ENCODE assay signal across 9 cellular contexts in genomic region chr9:137028281-137029057, GRCh38. TPM values are rescaled to one million over a fixed set of nuclear protein-coding genes. Genes with fewer than 3 reads are reported as not detected.
A peak's percentile ranks its signal among the peaks of the same experiment; 100 is the strongest.
DNase-seq lines count a peak whose midpoint lies in the region; ATAC-seq, FAIRE-seq and TF ChIP-seq lines count a peak whose summit lies in the region.
"Had no signal": no experiment of that assay in that cellular context is flagged by ENCODE, and none has a peak within 500 bp of the region (broad histone marks: within the 10 kb centered on the region; RNA-seq: fewer than 3 reads in every experiment).

No MANE protein-coding gene starts in this region.

- POLR2A ChIA-PET in CD4-positive, alpha-beta memory T cell (lab: Charles Lee; ENCODE audit: partially characterized antibody): interaction anchor here (0.6 to 8.2 kb wide), 20 partner anchors 17 to 302 kb away, joined by 3 to 52 read pairs (median 5); partner anchors contain the start of genes AJM1, C8G, CLIC3 and FBXW5
- POLR2A ChIA-PET in HepG2 (lab: Yijun Ruan, JAX): interaction anchor here (1.0 to 1.6 kb wide), 6 partner anchors 27 to 79 kb away, joined by 3 to 6 read pairs (median 4); partner anchors contain the start of genes CLIC3 and SAPCD2

- peak overlapping the region; percentile 71 to 78 for H3K9ac ChIP-seq in colonic mucosa (ENCODE audit: low read depth in 2 of 2, low read length in 2 of 2)
- H3K9ac ChIP-seq in HepG2 (ENCODE audit: insufficient read depth, low read depth, low read length): peak overlapping the region; percentile 57; the same call in 1 of the 2 replicates

- peaks cover 18 to 55% (median 37%) of the 10 kb centered on the region in 4 donors for H3K4me1 Mint-ChIP-seq in CD4-positive, alpha-beta memory T cell

- H3K9me3 ChIP-seq in CD4-positive, alpha-beta memory T cell (ENCODE audit: control insufficient read depth in 1 of 2, low read length in 2 of 2): no peaks in the 10 kb centered on the region
- no peaks in the 10 kb centered on the region for H3K9me3 ChIP-seq in colonic mucosa
- no peaks in the 10 kb centered on the region for H3K9me3 ChIP-seq in HepG2 (ENCODE audit: low read length)

- no peaks in the 10 kb centered on the region for H3K27me3 ChIP-seq in CD4-positive, alpha-beta memory T cell (ENCODE audit: insufficient read depth, low read length)
- no peaks in the 10 kb centered on the region for H3K27me3 ChIP-seq in colonic mucosa
- H3K27me3 ChIP-seq in HepG2 (ENCODE audit: control insufficient read depth in 1 of 2, insufficient read depth in 2 of 2, low read length in 2 of 2): peaks cover 0 to 19% of the 10 kb centered on the region in 2 experiments; a peak in 2 of 5 replicates

- no peak for FAIRE-seq in HepG2 (lab: Jason Lieb, UNC)

- no peaks in the 10 kb centered on the region for H4K20me1 ChIP-seq in HepG2 (ENCODE audit: insufficient read depth, low read length)

- no TSS peak for BruUV-seq in HepG2 (replicated peaks; lab: Mats Ljungman, UMichigan)

- 0% methylated on average over 4 of the region's 95 CpGs for WGBS in HepG2 (ENCODE audit: low lambda C conversion rate)

- peaks cover 0 to 6% of the 10 kb centered on the region in 2 donors for H3K36me3 Mint-ChIP-seq in CD4-positive, alpha-beta memory T cell

- no peak for TF ChIP-seq POLR2A in HepG2 (IDR thresholded peaks at IDR 0.05; ENCODE audit: insufficient read depth in 1 of 2, low read depth in 2 of 2, low read length in 2 of 2)

- no peaks in the 10 kb centered on the region for H3K9me3 Mint-ChIP-seq in CD4-positive, alpha-beta memory T cell

- H2AFZ ChIP-seq in HepG2 (ENCODE audit: low read length): no peak overlapping the region

- no peak for TF ChIP-seq RAD21 in HepG2 (CRISPR knock-in tag; IDR thresholded peaks at IDR 0.05)

- H3K4me3 Mint-ChIP-seq in CD4-positive, alpha-beta memory T cell: peak overlapping the region; percentile 87 to 96 (median 90)

- intact Hi-C loops in CD4-positive, alpha-beta memory T cell (cut with micrococcal nuclease): loop anchor here (1.0 to 10.0 kb wide), 5 partner anchors 36 to 84 kb away; partner anchors contain the start of genes FBXW5, PAXX and PTGDS
- intact Hi-C loops in colonic mucosa (cut with DNase I) (loop anchor here (2.0 kb wide), 1 partner anchor 84 kb away; the partner anchor contains the start of genes C8G and FBXW5), HepG2 (cut with micrococcal nuclease; ENCODE audit: unreplicated experiment) (no loop called here)

- no peaks in the 10 kb centered on the region for H3K36me3 ChIP-seq in CD4-positive, alpha-beta memory T cell (ENCODE audit: insufficient read depth, low read length)
- H3K36me3 ChIP-seq in colonic mucosa (no peaks in the 10 kb centered on the region), HepG2 (replicated peaks in 1 of 2; ENCODE audit: control insufficient read depth in 1 of 2, insufficient read depth in 2 of 2, low read length in 2 of 2) (no peaks in the 10 kb centered on the region)

- H3K27me3 Mint-ChIP-seq in CD4-positive, alpha-beta memory T cell: no peaks in the 10 kb centered on the region

- TF ChIP-seq CTCF in colonic mucosa (IDR thresholded peaks at IDR 0.05) (peak; percentile 25), HepG2 (CRISPR knock-in tag; IDR thresholded peaks at IDR 0.05) (peak; percentile 59)

- CTCF ChIA-PET in CD4-positive, alpha-beta memory T cell (lab: Charles Lee; ENCODE audit: partially characterized antibody): interaction anchor here (0.7 to 4.4 kb wide), 37 partner anchors 8 to 262 kb away, joined by 3 to 51 read pairs (median 8); partner anchors contain the start of genes AJM1, C8G, CLIC3 and LCNL1
- CTCF ChIA-PET in HepG2 (lab: Yijun Ruan, JAX; ENCODE audit: low intra/inter-chr PET ratio, low total read pairs): interaction anchor here (1.1 to 1.4 kb wide), 3 partner anchors 27 to 80 kb away, joined by 3 to 4 read pairs (median 4); no protein-coding TSS in a partner anchor

- H3K4me2 ChIP-seq in HepG2 (ENCODE audit: low read depth, low read length): peak overlapping the region; percentile 95

- H3K4me1 ChIP-seq in CD4-positive, alpha-beta memory T cell (ENCODE audit: insufficient read depth, low read length): peaks cover 73% of the 10 kb centered on the region
- H3K4me1 ChIP-seq in colonic mucosa (peaks cover 24% of the 10 kb centered on the region), HepG2 (ENCODE audit: insufficient read depth, low read length) (peaks cover 85% of the 10 kb centered on the region)

- H3K4me3 ChIP-seq in CD4-positive, alpha-beta memory T cell (ENCODE audit: low read length in 2 of 2): peak overlapping the region; percentile 65 to 75
- H3K4me3 ChIP-seq in colonic mucosa (peak overlapping the region; percentile 52), HepG2 (replicated peaks in 1 of 3; ENCODE audit: insufficient read depth in 1 of 3, low read depth in 2 of 3, low read length in 3 of 3) (peak overlapping the region; percentile 35 to 78 (median 46))

- no peak for TF ChIP-seq EP300 in HepG2 (IDR thresholded peaks at IDR 0.05; ENCODE audit: low read depth in 2 of 2, low read length in 2 of 2)
- TF ChIP-seq EP300 in HepG2 (CRISPR knock-in tag; IDR thresholded peaks at IDR 0.05; ENCODE audit: borderline replicate concordance): no peak

- peak overlapping the region; percentile 68 for H3K27ac ChIP-seq in CD4-positive, alpha-beta memory T cell (ENCODE audit: low read depth, low read length)
- peak overlapping the region; percentile 46 for H3K27ac ChIP-seq in colonic mucosa
- H3K27ac ChIP-seq in HepG2 (ENCODE audit: extremely low read length, insufficient read depth, low read length): no peak overlapping the region

- no peaks in the 10 kb centered on the region for H3K79me2 ChIP-seq in HepG2 (ENCODE audit: insufficient read depth, low read length)

- peak; percentile 64 to 76 (median 70) for DNase-seq in CD4-positive, alpha-beta memory T cell
- DNase-seq in NCI-H2107 (lab: John Stamatoyannopoulos, UW): peak; percentile 72
- peak; percentile 75 for DNase-seq in activated CD4-positive, CD25-positive, alpha-beta regulatory T cell treated with anti-CD3 and anti-CD28 coated beads, Interleukin-2, amount 50 U/mL, for 72 hours
- DNase-seq in colonic mucosa: peak; percentile 83
- no peak for DNase-seq in HepG2 (ENCODE audit: low spot score)
- DNase-seq in stimulated activated CD4-positive, alpha-beta T cell treated with anti-CD3 and anti-CD28 coated beads, Interleukin-2, amount 100 ng/mL, for 4 hours (ENCODE audit: low read depth): peak; percentile 47
- DNase-seq in OCI-M2 (lab: John Stamatoyannopoulos, UW; ENCODE audit: unreplicated experiment): no peak

- ATAC-seq in GM21825 (IDR thresholded peaks at IDR 0.05; ENCODE audit: unreplicated experiment) (peak; percentile 38), HepG2 (peak; percentile 47)

- H3K27ac Mint-ChIP-seq in CD4-positive, alpha-beta memory T cell: peak overlapping the region; percentile 64 to 92 (median 79)

- in situ Hi-C loops in HepG2 (cut with HindIII; ENCODE audit: extremely low pct_ligation_motif_present, low pct_unique_long_range_greater_than_20kb): no loop called here

RNA-seq across cellular contexts. Expression of gene ABCA2, which starts 0.4 kb away (rescaled TPM):
- total RNA-seq in CD4-positive, alpha-beta memory T cell: 10 to 100 TPM; 63.8 to 68.6 TPM
- 10 to 100 TPM in 1 of 2 donors, 1 to 10 TPM in 1; 2.6 to 10.8 TPM for polyA plus RNA-seq in CD4-positive, alpha-beta memory T cell
- 10 to 100 TPM; 22.4 to 47.5 TPM for total RNA-seq in colonic mucosa
- 0.72 and 2.9 TPM in 2 replicates for total RNA-seq in HepG2 (2016; rRNA removed; fragmentation: Illumina TruSeq; extraction: Trizol)
- total RNA-seq in HepG2 (2016; cell fraction: cytosol; rRNA removed; fragmentation: Illumina TruSeq; extraction: Trizol; ENCODE audit: low read depth): 0.35 and 1.1 TPM in 2 replicates
- 1.1 and 2.6 TPM in 2 replicates for total RNA-seq in HepG2 (2016; cell fraction: insoluble cytoplasmic fraction; rRNA removed; fragmentation: Illumina TruSeq; extraction: Trizol)
- total RNA-seq in HepG2 (2016; cell fraction: membrane; rRNA removed; fragmentation: Illumina TruSeq; extraction: Trizol): 0.96 and 1.1 TPM in 2 replicates
- 5.7 and 7.0 TPM in 2 replicates for total RNA-seq in HepG2 (2016; cell fraction: nucleus; rRNA removed; fragmentation: Illumina TruSeq; extraction: Trizol)
- 19.2 and 21.0 TPM in 2 replicates for polyA plus RNA-seq in HepG2 (2011; rRNA removed)
- 8.6 and 13.3 TPM in 2 replicates for polyA plus RNA-seq in HepG2 (2011; cell fraction: cytosol; rRNA removed)
- polyA plus RNA-seq in HepG2 (2011; cell fraction: nucleus; rRNA removed): 246 and 388 TPM in 2 replicates
- 22.2 and 22.7 TPM in 2 replicates for polyA plus RNA-seq in HepG2 (2012)
- polyA plus RNA-seq in HepG2 (2016; cell fraction: cytosol; fragmentation: Illumina TruSeq; extraction: Trizol; ENCODE audit: low read depth): 0.33 and 0.37 TPM in 2 replicates
- 0.39 and 1.4 TPM in 2 replicates for polyA plus RNA-seq in HepG2 (2016; cell fraction: insoluble cytoplasmic fraction; fragmentation: Illumina TruSeq; extraction: Trizol; ENCODE audit: low read depth)
- 0.64 and 0.73 TPM in 2 replicates for polyA plus RNA-seq in HepG2 (2016; cell fraction: membrane; fragmentation: Illumina TruSeq; extraction: Trizol; ENCODE audit: low read depth)
- polyA plus RNA-seq in HepG2 (2016; cell fraction: nucleus; fragmentation: Illumina TruSeq; extraction: Trizol; ENCODE audit: insufficient read depth, low read depth): 15.6 and 16.5 TPM in 2 replicates
- 35.7 and 56.6 TPM in 2 replicates for polyA minus RNA-seq in HepG2 (2011; rRNA and poly(A)+ RNA removed; ENCODE audit: low replicate concordance)
- 7.6 and 10.1 TPM in 2 replicates for polyA minus RNA-seq in HepG2 (2011; cell fraction: cytosol; rRNA and poly(A)+ RNA removed)
- 20.8 and 28.6 TPM in 2 replicates for polyA minus RNA-seq in HepG2 (2011; cell fraction: nucleus; rRNA and poly(A)+ RNA removed)

RNA-seq across cellular contexts. Expression of gene FUT7, which starts 3.4 kb away (rescaled TPM):
- 1 to 10 TPM; 3.4 to 4.6 TPM for total RNA-seq in CD4-positive, alpha-beta memory T cell
- 10 to 100 TPM; 22.6 to 43.8 TPM for polyA plus RNA-seq in CD4-positive, alpha-beta memory T cell
- total RNA-seq in colonic mucosa (not detected), HepG2 (2016; rRNA removed; fragmentation: Illumina TruSeq; extraction: Trizol) (not detected in 2 replicates)
- total RNA-seq in HepG2 (2016; cell fraction: cytosol; rRNA removed; fragmentation: Illumina TruSeq; extraction: Trizol; ENCODE audit: low read depth): not detected in 2 replicates
- total RNA-seq in HepG2 (2016; cell fraction: insoluble cytoplasmic fraction; rRNA removed; fragmentation: Illumina TruSeq; extraction: Trizol): not detected in 2 replicates
- not detected in 2 replicates for total RNA-seq in HepG2 (2016; cell fraction: membrane; rRNA removed; fragmentation: Illumina TruSeq; extraction: Trizol)
- total RNA-seq in HepG2 (2016; cell fraction: nucleus; rRNA removed; fragmentation: Illumina TruSeq; extraction: Trizol): not detected in 2 replicates
- 0.05 TPM in 1 of 2 replicates, not detected in the other for polyA plus RNA-seq in HepG2 (2011; rRNA removed)
- 0.05 TPM in 1 of 2 replicates, not detected in the other for polyA plus RNA-seq in HepG2 (2011; cell fraction: cytosol; rRNA removed)
- not detected in 2 replicates for polyA plus RNA-seq in HepG2 (2011; cell fraction: nucleus; rRNA removed)
- polyA plus RNA-seq in HepG2 (2012): not detected in 2 replicates
- polyA plus RNA-seq in HepG2 (2016; cell fraction: cytosol; fragmentation: Illumina TruSeq; extraction: Trizol; ENCODE audit: low read depth): not detected in 2 replicates
- not detected in 2 replicates for polyA plus RNA-seq in HepG2 (2016; cell fraction: insoluble cytoplasmic fraction; fragmentation: Illumina TruSeq; extraction: Trizol; ENCODE audit: low read depth)
- not detected in 2 replicates for polyA plus RNA-seq in HepG2 (2016; cell fraction: membrane; fragmentation: Illumina TruSeq; extraction: Trizol; ENCODE audit: low read depth)
- polyA plus RNA-seq in HepG2 (2016; cell fraction: nucleus; fragmentation: Illumina TruSeq; extraction: Trizol; ENCODE audit: insufficient read depth, low read depth): not detected in 2 replicates
- polyA minus RNA-seq in HepG2 (2011; rRNA and poly(A)+ RNA removed; ENCODE audit: low replicate concordance): 0.07 TPM in 1 of 2 replicates, not detected in the other
- polyA minus RNA-seq in HepG2 (2011; cell fraction: cytosol; rRNA and poly(A)+ RNA removed): not detected in 2 replicates
- not detected in 2 replicates for polyA minus RNA-seq in HepG2 (2011; cell fraction: nucleus; rRNA and poly(A)+ RNA removed)

RNA-seq across cellular contexts. Expression of gene NPDC1, which starts 17.5 kb away (rescaled TPM):
- 10 to 100 TPM; 20.7 to 21.4 TPM for total RNA-seq in CD4-positive, alpha-beta memory T cell
- polyA plus RNA-seq in CD4-positive, alpha-beta memory T cell: 10 to 100 TPM; 22.8 to 32.2 TPM
- total RNA-seq in colonic mucosa: 100 to 1,000 TPM; 149 to 177 TPM
- 0.63 and 0.84 TPM in 2 replicates for total RNA-seq in HepG2 (2016; rRNA removed; fragmentation: Illumina TruSeq; extraction: Trizol)
- total RNA-seq in HepG2 (2016; cell fraction: cytosol; rRNA removed; fragmentation: Illumina TruSeq; extraction: Trizol; ENCODE audit: low read depth): 1.2 TPM in 1 of 2 replicates, not detected in the other
- total RNA-seq in HepG2 (2016; cell fraction: insoluble cytoplasmic fraction; rRNA removed; fragmentation: Illumina TruSeq; extraction: Trizol): 0.65 and 1.7 TPM in 2 replicates
- 0.59 and 0.79 TPM in 2 replicates for total RNA-seq in HepG2 (2016; cell fraction: membrane; rRNA removed; fragmentation: Illumina TruSeq; extraction: Trizol)
- 2.7 and 4.8 TPM in 2 replicates for total RNA-seq in HepG2 (2016; cell fraction: nucleus; rRNA removed; fragmentation: Illumina TruSeq; extraction: Trizol)
- polyA plus RNA-seq in HepG2 (2011; rRNA removed): 5.4 and 7.0 TPM in 2 replicates
- 1.7 and 3.4 TPM in 2 replicates for polyA plus RNA-seq in HepG2 (2011; cell fraction: cytosol; rRNA removed)
- polyA plus RNA-seq in HepG2 (2011; cell fraction: nucleus; rRNA removed): 93.3 and 114 TPM in 2 replicates
- 4.5 and 8.4 TPM in 2 replicates for polyA plus RNA-seq in HepG2 (2012)
- polyA plus RNA-seq in HepG2 (2016; cell fraction: cytosol; fragmentation: Illumina TruSeq; extraction: Trizol; ENCODE audit: low read depth): 1.00 and 1.1 TPM in 2 replicates
- 0.67 and 1.8 TPM in 2 replicates for polyA plus RNA-seq in HepG2 (2016; cell fraction: insoluble cytoplasmic fraction; fragmentation: Illumina TruSeq; extraction: Trizol; ENCODE audit: low read depth)
- 1.1 and 1.5 TPM in 2 replicates for polyA plus RNA-seq in HepG2 (2016; cell fraction: membrane; fragmentation: Illumina TruSeq; extraction: Trizol; ENCODE audit: low read depth)
- polyA plus RNA-seq in HepG2 (2016; cell fraction: nucleus; fragmentation: Illumina TruSeq; extraction: Trizol; ENCODE audit: insufficient read depth, low read depth): 9.8 and 12.2 TPM in 2 replicates
- polyA minus RNA-seq in HepG2 (2011; rRNA and poly(A)+ RNA removed; ENCODE audit: low replicate concordance): 1.9 and 12.5 TPM in 2 replicates
- polyA minus RNA-seq in HepG2 (2011; cell fraction: cytosol; rRNA and poly(A)+ RNA removed): 2.9 and 3.0 TPM in 2 replicates
- 3.9 and 4.2 TPM in 2 replicates for polyA minus RNA-seq in HepG2 (2011; cell fraction: nucleus; rRNA and poly(A)+ RNA removed)

RNA-seq across cellular contexts. Expression of gene ENTPD2, which starts 25.4 kb away (rescaled TPM):
- not detected for total RNA-seq in CD4-positive, alpha-beta memory T cell
- polyA plus RNA-seq in CD4-positive, alpha-beta memory T cell: not detected
- total RNA-seq in colonic mucosa: 10 to 100 TPM; 20.5 to 22.1 TPM
- total RNA-seq in HepG2 (2016; rRNA removed; fragmentation: Illumina TruSeq; extraction: Trizol): 0.87 and 0.95 TPM in 2 replicates
- 0.61 and 0.88 TPM in 2 replicates for total RNA-seq in HepG2 (2016; cell fraction: cytosol; rRNA removed; fragmentation: Illumina TruSeq; extraction: Trizol; ENCODE audit: low read depth)
- 0.74 and 0.82 TPM in 2 replicates for total RNA-seq in HepG2 (2016; cell fraction: insoluble cytoplasmic fraction; rRNA removed; fragmentation: Illumina TruSeq; extraction: Trizol)
- 0.69 and 0.71 TPM in 2 replicates for total RNA-seq in HepG2 (2016; cell fraction: membrane; rRNA removed; fragmentation: Illumina TruSeq; extraction: Trizol)
- total RNA-seq in HepG2 (2016; cell fraction: nucleus; rRNA removed; fragmentation: Illumina TruSeq; extraction: Trizol): 3.4 and 3.6 TPM in 2 replicates
- 3.2 and 4.1 TPM in 2 replicates for polyA plus RNA-seq in HepG2 (2011; rRNA removed)
- polyA plus RNA-seq in HepG2 (2011; cell fraction: cytosol; rRNA removed): 2.1 and 3.2 TPM in 2 replicates
- 41.8 and 49.4 TPM in 2 replicates for polyA plus RNA-seq in HepG2 (2011; cell fraction: nucleus; rRNA removed)
- 21.3 and 23.9 TPM in 2 replicates for polyA plus RNA-seq in HepG2 (2012)
- 1.5 and 1.8 TPM in 2 replicates for polyA plus RNA-seq in HepG2 (2016; cell fraction: cytosol; fragmentation: Illumina TruSeq; extraction: Trizol; ENCODE audit: low read depth)
- 2.3 and 2.8 TPM in 2 replicates for polyA plus RNA-seq in HepG2 (2016; cell fraction: insoluble cytoplasmic fraction; fragmentation: Illumina TruSeq; extraction: Trizol; ENCODE audit: low read depth)
- polyA plus RNA-seq in HepG2 (2016; cell fraction: membrane; fragmentation: Illumina TruSeq; extraction: Trizol; ENCODE audit: low read depth): 2.2 and 2.6 TPM in 2 replicates
- 12.9 and 17.3 TPM in 2 replicates for polyA plus RNA-seq in HepG2 (2016; cell fraction: nucleus; fragmentation: Illumina TruSeq; extraction: Trizol; ENCODE audit: insufficient read depth, low read depth)
- polyA minus RNA-seq in HepG2 (2011; rRNA and poly(A)+ RNA removed; ENCODE audit: low replicate concordance): 8.8 TPM in 1 of 2 replicates, not detected in the other
- polyA minus RNA-seq in HepG2 (2011; cell fraction: cytosol; rRNA and poly(A)+ RNA removed): 9.0 and 9.2 TPM in 2 replicates
- 5.5 and 6.4 TPM in 2 replicates for polyA minus RNA-seq in HepG2 (2011; cell fraction: nucleus; rRNA and poly(A)+ RNA removed)
- total RNA-seq: T-helper 1 cell treated with Interleukin-12 subunit alpha and Interleukin-12 subunit beta and Interleukin-4 antibody, amounts not matched to agents 30 ng/mL and 1 ng/mL, for 36 hours had no signal

RNA-seq across cellular contexts. Expression of gene CLIC3, which starts 32.1 kb away (rescaled TPM):
- total RNA-seq in CD4-positive, alpha-beta memory T cell: 1 to 10 TPM; 3.1 to 3.7 TPM
- polyA plus RNA-seq in CD4-positive, alpha-beta memory T cell: 1 to 10 TPM; 5.0 to 7.8 TPM
- total RNA-seq in colonic mucosa: 10 to 100 TPM in 1 of 2 donors, 1 to 10 TPM in 1; 3.6 to 15.4 TPM
- total RNA-seq in HepG2 (2016; rRNA removed; fragmentation: Illumina TruSeq; extraction: Trizol): 0.34 and 0.51 TPM in 2 replicates
- total RNA-seq in HepG2 (2016; cell fraction: cytosol; rRNA removed; fragmentation: Illumina TruSeq; extraction: Trizol; ENCODE audit: low read depth): 0.35 and 0.40 TPM in 2 replicates
- 0.43 and 0.58 TPM in 2 replicates for total RNA-seq in HepG2 (2016; cell fraction: insoluble cytoplasmic fraction; rRNA removed; fragmentation: Illumina TruSeq; extraction: Trizol)
- 0.19 and 0.62 TPM in 2 replicates for total RNA-seq in HepG2 (2016; cell fraction: membrane; rRNA removed; fragmentation: Illumina TruSeq; extraction: Trizol)
- total RNA-seq in HepG2 (2016; cell fraction: nucleus; rRNA removed; fragmentation: Illumina TruSeq; extraction: Trizol): 0.56 TPM in 1 of 2 replicates, not detected in the other
- polyA plus RNA-seq in HepG2 (2011; rRNA removed): 1.5 and 1.6 TPM in 2 replicates
- polyA plus RNA-seq in HepG2 (2011; cell fraction: cytosol; rRNA removed): 1.5 and 3.0 TPM in 2 replicates
- 2.6 and 3.8 TPM in 2 replicates for polyA plus RNA-seq in HepG2 (2011; cell fraction: nucleus; rRNA removed)
- 0.47 and 1.5 TPM in 2 replicates for polyA plus RNA-seq in HepG2 (2012)
- 0.97 and 1.4 TPM in 2 replicates for polyA plus RNA-seq in HepG2 (2016; cell fraction: cytosol; fragmentation: Illumina TruSeq; extraction: Trizol; ENCODE audit: low read depth)
- 0.32 and 0.41 TPM in 2 replicates for polyA plus RNA-seq in HepG2 (2016; cell fraction: insoluble cytoplasmic fraction; fragmentation: Illumina TruSeq; extraction: Trizol; ENCODE audit: low read depth)
- 0.56 and 0.76 TPM in 2 replicates for polyA plus RNA-seq in HepG2 (2016; cell fraction: membrane; fragmentation: Illumina TruSeq; extraction: Trizol; ENCODE audit: low read depth)
- 0.97 and 1.2 TPM in 2 replicates for polyA plus RNA-seq in HepG2 (2016; cell fraction: nucleus; fragmentation: Illumina TruSeq; extraction: Trizol; ENCODE audit: insufficient read depth, low read depth)
- 0.78 and 9.4 TPM in 2 replicates for polyA minus RNA-seq in HepG2 (2011; rRNA and poly(A)+ RNA removed; ENCODE audit: low replicate concordance)
- 0.89 and 3.1 TPM in 2 replicates for polyA minus RNA-seq in HepG2 (2011; cell fraction: cytosol; rRNA and poly(A)+ RNA removed)
- 0.64 TPM in 1 of 2 replicates, not detected in the other for polyA minus RNA-seq in HepG2 (2011; cell fraction: nucleus; rRNA and poly(A)+ RNA removed)

Comparison
In these comparisons a context has a peak if more than half of its experiments do, and no peak if none do; other contexts are left out.
1. DNase-seq: peak in CD4-positive, alpha-beta memory T cell (5 of 5), NCI-H2107 (single experiment), activated CD4-positive, CD25-positive, alpha-beta regulatory T cell treated with anti-CD3 and anti-CD28 coated beads, Interleukin-2, amount 50 U/mL, for 72 hours (single experiment), colonic mucosa (single experiment) and stimulated activated CD4-positive, alpha-beta T cell treated with anti-CD3 and anti-CD28 coated beads, Interleukin-2, amount 100 ng/mL, for 4 hours (single experiment); none in HepG2 (single experiment) and OCI-M2 (single experiment).
2. Peak in every context shown above with its lines, with median percentiles within 50 percentile points of each other: H3K4me3 ChIP-seq.